In genomic region chr1:116807871-116808450, GRCh38 we compare ENCODE assay signal across 1 cellular context.
TF ChIP-seq lines count a peak whose summit lies in the region.

No MANE protein-coding gene starts in this region.

TF ChIP-seq in GM23338, 12 proteins besides CTCF, POLR2A, EP300 and RAD21 (continued from another document):
- TF ChIP-seq ZNF462 (CRISPR knock-in tag; IDR thresholded peaks at IDR 0.05) (no peak), EZH2 (IDR thresholded peaks at IDR 0.05; ENCODE audit: low read depth, unreplicated experiment) (no peak), ETS1 (IDR thresholded peaks at IDR 0.05) (no peak), CREB1 (CRISPR knock-in tag; IDR thresholded peaks at IDR 0.05; ENCODE audit: low read depth) (no peak), ZNF331 (CRISPR knock-in tag; IDR thresholded peaks at IDR 0.05; ENCODE audit: low read depth) (no peak)
